Comparison of ENCODE assay signal across 8 cellular contexts in the genomic region with DNA sequence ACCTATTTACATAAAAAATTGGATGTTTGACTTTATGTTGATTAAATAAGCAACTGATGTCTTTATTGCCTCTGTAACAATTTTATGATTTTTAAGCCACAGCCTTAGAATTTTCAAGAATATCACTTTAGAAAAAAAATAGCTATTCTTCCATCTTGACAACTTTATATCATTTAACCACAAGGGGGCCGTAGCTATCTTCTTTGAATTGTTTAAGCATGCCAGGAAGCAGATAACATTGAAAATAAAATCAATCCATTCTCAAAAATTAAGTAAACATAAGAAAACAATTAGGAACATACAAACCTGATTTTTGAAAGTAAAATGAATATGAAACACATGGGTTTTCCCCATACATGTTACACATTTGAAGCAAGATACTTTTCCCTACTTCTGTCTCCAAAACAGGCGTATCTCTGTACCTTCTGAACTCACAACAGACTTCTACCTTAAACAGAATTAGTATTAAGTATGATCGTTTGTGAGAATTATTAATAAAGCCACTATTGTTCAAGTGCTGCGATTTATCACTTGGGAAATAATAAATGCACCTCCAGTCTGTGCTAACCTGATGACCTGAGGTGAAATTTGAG.
DNase-seq lines count a peak whose midpoint lies in the region; ATAC-seq, FAIRE-seq and TF ChIP-seq lines count a peak whose summit lies in the region.

No MANE protein-coding gene starts in this region.

- H3K27ac ChIP-seq in left lung = no peak overlapping the region

- H3K27ac Mint-ChIP-seq in activated CD4-positive, alpha-beta memory T cell treated with anti-CD3 and anti-CD28 coated beads for 36 hours = no peak overlapping the region

- ATAC-seq in GM18867 (IDR thresholded peaks at IDR 0.05; ENCODE audit: unreplicated experiment) = peak; percentile 62
- peak; percentile 39 for ATAC-seq in left lobe of liver
- ATAC-seq in left lung = no peak

- H3K4me1 Mint-ChIP-seq in activated CD4-positive, alpha-beta memory T cell treated with anti-CD3 and anti-CD28 coated beads for 36 hours (ENCODE audit: low read depth) = no peaks in the 10 kb centered on the region

- no peaks in the 10 kb centered on the region for H3K27me3 Mint-ChIP-seq in activated CD4-positive, alpha-beta memory T cell treated with anti-CD3 and anti-CD28 coated beads for 36 hours

- CTCF ChIA-PET in activated CD4-positive, alpha-beta memory T cell treated with anti-CD3 and anti-CD28 coated beads for 36 hours (lab: Charles Lee) = no interaction called here

- H3K4me3 Mint-ChIP-seq in activated CD4-positive, alpha-beta memory T cell treated with anti-CD3 and anti-CD28 coated beads for 36 hours = no peak overlapping the region

- POLR2A ChIA-PET in activated CD4-positive, alpha-beta memory T cell treated with anti-CD3 and anti-CD28 coated beads for 36 hours (lab: Charles Lee) = no interaction called here

- H3K4me1 ChIP-seq in left lung = no peaks in the 10 kb centered on the region

- no peaks in the 10 kb centered on the region for H3K9me3 ChIP-seq in left lung

- H3K27me3 ChIP-seq in left lung = no peaks in the 10 kb centered on the region

- no peaks in the 10 kb centered on the region for H3K36me3 Mint-ChIP-seq in activated CD4-positive, alpha-beta memory T cell treated with anti-CD3 and anti-CD28 coated beads for 36 hours

- no peaks in the 10 kb centered on the region for H3K36me3 ChIP-seq in left lung

- intact Hi-C loops in left lung (cut with DNase I) = no loop called here
- intact Hi-C loops in activated CD4-positive, alpha-beta memory T cell treated with anti-CD3 and anti-CD28 coated beads for 36 hours (cut with micrococcal nuclease) = no loop called here

- peak in 1 of 2 donors; percentile 33 for TF ChIP-seq CTCF in left lung (IDR thresholded peaks at IDR 0.05)

- FAIRE-seq in A204.1 (lab: Jason Lieb, UNC) = peak; percentile 94

- no peak overlapping the region for H3K4me3 ChIP-seq in left lung

- DNase-seq in NCI-H2171 (lab: John Stamatoyannopoulos, UW) = peak; percentile 52
- peak; percentile 49 for DNase-seq in amniotic stem cell (lab: John Stamatoyannopoulos, UW)
- DNase-seq in left lobe of liver (ENCODE audit: low spot score) = no peak
- no peak for DNase-seq in left lung
- DNase-seq in NK-92 (lab: John Stamatoyannopoulos, UW; ENCODE audit: unreplicated experiment) = no peak
- no peak for DNase-seq in activated CD4-positive, alpha-beta memory T cell treated with anti-CD3 and anti-CD28 coated beads for 36 hours

- H3K9me3 Mint-ChIP-seq in activated CD4-positive, alpha-beta memory T cell treated with anti-CD3 and anti-CD28 coated beads for 36 hours = no peaks in the 10 kb centered on the region

Comparison
In these comparisons a context has a peak if more than half of its experiments do, and no peak if none do; other contexts are left out.
1. DNase-seq: peak in NCI-H2171 (single experiment) and amniotic stem cell (single experiment); none in left lobe of liver (single experiment), left lung (0 of 2), NK-92 (single experiment) and activated CD4-positive, alpha-beta memory T cell treated with anti-CD3 and anti-CD28 coated beads for 36 hours (single experiment).